In the genomic region with DNA sequence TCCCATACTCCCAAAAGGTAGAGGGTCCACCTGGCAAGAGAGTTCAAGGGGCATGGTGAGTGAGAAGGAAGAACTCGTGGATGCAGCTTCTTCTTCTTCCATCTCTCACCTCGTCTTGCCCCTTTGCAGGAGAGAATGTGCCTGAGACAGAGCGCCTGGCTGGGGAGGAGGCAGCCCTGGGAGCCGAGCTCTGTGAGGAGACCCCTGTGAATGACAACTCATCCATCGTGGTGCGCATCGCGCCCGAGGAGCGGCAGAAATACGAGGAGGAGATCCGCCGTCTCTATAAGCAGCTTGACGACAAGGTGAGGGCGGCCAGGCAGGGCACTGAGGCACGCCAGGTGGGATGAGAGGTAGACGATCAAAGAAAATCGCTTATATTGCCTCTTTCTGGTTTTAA, we compare ENCODE assay signal across 25 cellular contexts. TPM values are rescaled to one million over a fixed set of nuclear protein-coding genes. Genes with fewer than 3 reads are reported as not detected.
"Had no signal": no experiment of that assay in that cellular context is flagged by ENCODE, and none has a peak within 500 bp of the region (broad histone marks: within the 10 kb centered on the region; RNA-seq: fewer than 3 reads in every experiment).

No MANE protein-coding gene starts in this region.

- H3K27me3 Mint-ChIP-seq: activated CD4-positive, alpha-beta memory T cell treated with anti-CD3 and anti-CD28 coated beads, Interleukin-2, amount 10 ng/mL, durations not matched to agents 7 days and 5 days; activated CD4-positive, alpha-beta T cell treated with anti-CD3 and anti-CD28 coated beads, Interleukin-2, amount 10 ng/mL, durations not matched to agents 7 days and 5 days; activated naive CD8-positive, alpha-beta T cell treated with anti-CD3 and anti-CD28 coated beads, Interleukin-2, amount 10 ng/mL, durations not matched to agents 7 days and 5 days; activated T-cell treated with anti-CD3 and anti-CD28 coated beads, Interleukin-2, amount 50 U/mL, for 24 hours had no signal

- H3K36me3 ChIP-seq: breast epithelium, cardiac muscle cell, colonic mucosa had no signal

- H3K4me1 ChIP-seq: ascending aorta, breast epithelium, colonic mucosa had no signal

- H3K27ac ChIP-seq: ascending aorta, breast epithelium, cardiac muscle cell, colonic mucosa had no signal

- H3K27ac Mint-ChIP-seq: activated CD4-positive, alpha-beta memory T cell treated with anti-CD3 and anti-CD28 coated beads, Interleukin-2, amount 10 ng/mL, durations not matched to agents 7 days and 5 days; activated CD4-positive, alpha-beta T cell treated with anti-CD3 and anti-CD28 coated beads, Interleukin-2, amount 10 ng/mL, durations not matched to agents 7 days and 5 days; activated naive CD4-positive, alpha-beta T cell treated with anti-CD3 and anti-CD28 coated beads, Interleukin-2, amount 10 ng/mL, durations not matched to agents 7 days and 5 days; activated naive CD4-positive, alpha-beta T cell treated with anti-CD3 and anti-CD28 coated beads, Interleukin-2, amount 50 U/mL, for 72 hours; activated naive CD8-positive, alpha-beta T cell treated with anti-CD3 and anti-CD28 coated beads, Interleukin-2, amount 10 ng/mL, durations not matched to agents 7 days and 5 days; activated T-cell treated with anti-CD3 and anti-CD28 coated beads, Interleukin-2, amount 50 U/mL, for 24 hours; activated T-helper 17 cell treated with anti-CD3 and anti-CD28 coated beads, Interleukin-2, amount 50 U/mL, for 72 hours had no signal

- H3K9me3 ChIP-seq: ascending aorta, breast epithelium, colonic mucosa had no signal

- H3K4me3 Mint-ChIP-seq: activated CD4-positive, alpha-beta memory T cell treated with anti-CD3 and anti-CD28 coated beads, Interleukin-2, amount 10 ng/mL, durations not matched to agents 7 days and 5 days; activated CD4-positive, alpha-beta T cell treated with anti-CD3 and anti-CD28 coated beads, Interleukin-2, amount 10 ng/mL, durations not matched to agents 7 days and 5 days; activated naive CD4-positive, alpha-beta T cell treated with anti-CD3 and anti-CD28 coated beads, Interleukin-2, amount 10 ng/mL, durations not matched to agents 7 days and 5 days; activated naive CD8-positive, alpha-beta T cell treated with anti-CD3 and anti-CD28 coated beads, Interleukin-2, amount 10 ng/mL, durations not matched to agents 7 days and 5 days; activated T-cell treated with anti-CD3 and anti-CD28 coated beads, Interleukin-2, amount 50 U/mL, for 24 hours; activated T-helper 17 cell treated with anti-CD3 and anti-CD28 coated beads, Interleukin-2, amount 50 U/mL, for 72 hours; brain had no signal

- H3K9me3 Mint-ChIP-seq: activated CD4-positive, alpha-beta memory T cell treated with anti-CD3 and anti-CD28 coated beads, Interleukin-2, amount 10 ng/mL, durations not matched to agents 7 days and 5 days; activated CD4-positive, alpha-beta T cell treated with anti-CD3 and anti-CD28 coated beads, Interleukin-2, amount 10 ng/mL, durations not matched to agents 7 days and 5 days; activated naive CD4-positive, alpha-beta T cell treated with anti-CD3 and anti-CD28 coated beads, Interleukin-2, amount 10 ng/mL, durations not matched to agents 7 days and 5 days; activated naive CD4-positive, alpha-beta T cell treated with anti-CD3 and anti-CD28 coated beads, Interleukin-2, amount 50 U/mL, for 72 hours; activated naive CD8-positive, alpha-beta T cell treated with anti-CD3 and anti-CD28 coated beads, Interleukin-2, amount 10 ng/mL, durations not matched to agents 7 days and 5 days; activated T-cell treated with anti-CD3 and anti-CD28 coated beads, Interleukin-2, amount 50 U/mL, for 24 hours; activated T-helper 17 cell treated with anti-CD3 and anti-CD28 coated beads, Interleukin-2, amount 50 U/mL, for 72 hours; brain had no signal

- DNase-seq: activated CD4-positive, alpha-beta memory T cell treated with anti-CD3 and anti-CD28 coated beads, Interleukin-2, amount 10 ng/mL, durations not matched to agents 7 days and 5 days; activated CD4-positive, alpha-beta T cell treated with anti-CD3 and anti-CD28 coated beads for 1 hour; activated CD4-positive, alpha-beta T cell treated with anti-CD3 and anti-CD28 coated beads for 4 hours; activated CD4-positive, alpha-beta T cell treated with anti-CD3 and anti-CD28 coated beads, Interleukin-2, amount 10 ng/mL, durations not matched to agents 7 days and 5 days; activated CD4-positive, alpha-beta T cell treated with anti-CD3 and anti-CD28 coated beads, Interleukin-2, amount 50 U/mL, for 4 hours; activated CD8-positive, alpha-beta memory T cell treated with anti-CD3 and anti-CD28 coated beads, Interleukin-2, amount 50 U/mL, for 48 hours; activated gamma-delta T cell; activated naive CD4-positive, alpha-beta T cell; activated naive CD4-positive, alpha-beta T cell treated with anti-CD3 and anti-CD28 coated beads, Interleukin-2, amount 10 ng/mL, durations not matched to agents 7 days and 5 days; activated naive CD8-positive, alpha-beta T cell treated with anti-CD3 and anti-CD28 coated beads, Interleukin-2, amount 10 ng/mL, durations not matched to agents 7 days and 5 days; activated T-cell treated with anti-CD3 and anti-CD28 coated beads for 4 hours; activated T-cell treated with anti-CD3 and anti-CD28 coated beads, Interleukin-2, amount 50 U/mL, for 24 hours; central memory CD4-positive, alpha-beta T cell; cerebellar nuclear complex; colonic mucosa; effector CD8-positive, alpha-beta T cell; foreskin fibroblast; T-helper 2 cell had no signal

- H3K27me3 ChIP-seq: ascending aorta, breast epithelium, cardiac muscle cell, colonic mucosa had no signal

- ATAC-seq: activated naive CD4-positive, alpha-beta T cell treated with anti-CD3 and anti-CD28 coated beads, Interleukin-2, amount 50 U/mL, for 72 hours; activated T-helper 17 cell treated with anti-CD3 and anti-CD28 coated beads, Interleukin-2, amount 50 U/mL, for 72 hours; esophagus mucosa had no signal

- H3K4me3 ChIP-seq: ascending aorta, breast epithelium, cardiac muscle cell, colonic mucosa had no signal

- H3K36me3 Mint-ChIP-seq: activated naive CD4-positive, alpha-beta T cell treated with anti-CD3 and anti-CD28 coated beads, Interleukin-2, amount 10 ng/mL, durations not matched to agents 7 days and 5 days; activated naive CD4-positive, alpha-beta T cell treated with anti-CD3 and anti-CD28 coated beads, Interleukin-2, amount 50 U/mL, for 72 hours; activated naive CD8-positive, alpha-beta T cell treated with anti-CD3 and anti-CD28 coated beads, Interleukin-2, amount 10 ng/mL, durations not matched to agents 7 days and 5 days had no signal

- H3K4me1 Mint-ChIP-seq: activated CD4-positive, alpha-beta memory T cell treated with anti-CD3 and anti-CD28 coated beads, Interleukin-2, amount 10 ng/mL, durations not matched to agents 7 days and 5 days; activated CD4-positive, alpha-beta T cell treated with anti-CD3 and anti-CD28 coated beads, Interleukin-2, amount 10 ng/mL, durations not matched to agents 7 days and 5 days; activated naive CD4-positive, alpha-beta T cell treated with anti-CD3 and anti-CD28 coated beads, Interleukin-2, amount 10 ng/mL, durations not matched to agents 7 days and 5 days; activated T-helper 17 cell treated with anti-CD3 and anti-CD28 coated beads, Interleukin-2, amount 50 U/mL, for 72 hours; brain had no signal

RNA-seq across cellular contexts. Expression of a gene that starts 20.0 kb away (rescaled TPM):
- total RNA-seq: ascending aorta had no signal
